In the genomic region with DNA sequence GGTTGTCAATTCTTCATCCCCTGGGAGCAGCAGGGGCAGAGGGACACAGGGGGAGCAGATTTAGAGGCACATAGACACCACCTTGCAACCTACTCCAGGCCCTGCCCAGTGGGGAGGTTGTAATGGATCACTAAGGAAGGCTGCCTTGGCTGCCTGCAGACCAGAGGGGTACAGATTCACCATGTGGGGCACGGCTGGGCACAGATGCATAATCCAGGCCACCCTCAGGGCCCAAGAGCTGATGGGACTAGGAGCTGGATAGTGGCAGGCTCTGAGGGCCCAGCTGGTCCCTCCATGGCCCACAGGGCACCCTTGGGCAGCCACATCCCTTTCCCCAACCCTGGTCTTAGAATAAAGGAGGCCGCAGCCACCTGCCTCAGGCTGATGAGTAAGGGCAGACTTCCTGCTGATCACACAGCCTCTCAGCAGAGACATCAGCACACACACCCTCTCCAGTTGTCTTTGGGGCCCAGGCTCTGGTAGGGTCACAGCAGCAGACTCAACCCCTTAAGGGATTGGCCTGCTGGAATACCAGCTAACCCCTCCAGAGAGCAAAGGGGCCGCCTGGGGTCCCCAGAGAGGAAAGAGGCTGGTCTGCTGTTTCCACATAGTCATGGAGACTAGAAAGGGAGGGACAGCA, we compare ENCODE assay signal across 1 cellular context.
TF ChIP-seq lines count a peak whose summit lies in the region.

No MANE protein-coding gene starts in this region.

TF ChIP-seq in SK-N-SH treated with all-trans-retinoic acid at 6 μM for 48 hours, 23 proteins besides CTCF, POLR2A, EP300 and RAD21 (continued from another document):
- TF ChIP-seq, protein P1, sequence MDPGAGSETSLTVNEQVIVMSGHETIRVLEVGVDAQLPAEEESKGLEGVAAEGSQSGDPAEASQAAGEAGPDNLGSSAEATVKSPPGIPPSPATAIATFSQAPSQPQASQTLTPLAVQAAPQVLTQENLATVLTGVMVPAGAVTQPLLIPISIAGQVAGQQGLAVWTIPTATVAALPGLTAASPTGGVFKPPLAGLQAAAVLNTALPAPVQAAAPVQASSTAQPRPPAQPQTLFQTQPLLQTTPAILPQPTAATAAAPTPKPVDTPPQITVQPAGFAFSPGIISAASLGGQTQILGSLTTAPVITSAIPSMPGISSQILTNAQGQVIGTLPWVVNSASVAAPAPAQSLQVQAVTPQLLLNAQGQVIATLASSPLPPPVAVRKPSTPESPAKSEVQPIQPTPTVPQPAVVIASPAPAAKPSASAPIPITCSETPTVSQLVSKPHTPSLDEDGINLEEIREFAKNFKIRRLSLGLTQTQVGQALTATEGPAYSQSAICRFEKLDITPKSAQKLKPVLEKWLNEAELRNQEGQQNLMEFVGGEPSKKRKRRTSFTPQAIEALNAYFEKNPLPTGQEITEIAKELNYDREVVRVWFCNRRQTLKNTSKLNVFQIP (CRISPR knock-in tag; IDR thresholded peaks at IDR 0.05; ENCODE audit: borderline replicate concordance, low read depth): no peak
- TF ChIP-seq ZC3H10 (CRISPR knock-in tag; IDR thresholded peaks at IDR 0.05): no peak
- no peak for TF ChIP-seq TOX (CRISPR knock-in tag; IDR thresholded peaks at IDR 0.05; ENCODE audit: borderline replicate concordance)
- no peak for TF ChIP-seq CSDC2 (CRISPR knock-in tag; IDR thresholded peaks at IDR 0.05)
- TF ChIP-seq, protein P2, sequence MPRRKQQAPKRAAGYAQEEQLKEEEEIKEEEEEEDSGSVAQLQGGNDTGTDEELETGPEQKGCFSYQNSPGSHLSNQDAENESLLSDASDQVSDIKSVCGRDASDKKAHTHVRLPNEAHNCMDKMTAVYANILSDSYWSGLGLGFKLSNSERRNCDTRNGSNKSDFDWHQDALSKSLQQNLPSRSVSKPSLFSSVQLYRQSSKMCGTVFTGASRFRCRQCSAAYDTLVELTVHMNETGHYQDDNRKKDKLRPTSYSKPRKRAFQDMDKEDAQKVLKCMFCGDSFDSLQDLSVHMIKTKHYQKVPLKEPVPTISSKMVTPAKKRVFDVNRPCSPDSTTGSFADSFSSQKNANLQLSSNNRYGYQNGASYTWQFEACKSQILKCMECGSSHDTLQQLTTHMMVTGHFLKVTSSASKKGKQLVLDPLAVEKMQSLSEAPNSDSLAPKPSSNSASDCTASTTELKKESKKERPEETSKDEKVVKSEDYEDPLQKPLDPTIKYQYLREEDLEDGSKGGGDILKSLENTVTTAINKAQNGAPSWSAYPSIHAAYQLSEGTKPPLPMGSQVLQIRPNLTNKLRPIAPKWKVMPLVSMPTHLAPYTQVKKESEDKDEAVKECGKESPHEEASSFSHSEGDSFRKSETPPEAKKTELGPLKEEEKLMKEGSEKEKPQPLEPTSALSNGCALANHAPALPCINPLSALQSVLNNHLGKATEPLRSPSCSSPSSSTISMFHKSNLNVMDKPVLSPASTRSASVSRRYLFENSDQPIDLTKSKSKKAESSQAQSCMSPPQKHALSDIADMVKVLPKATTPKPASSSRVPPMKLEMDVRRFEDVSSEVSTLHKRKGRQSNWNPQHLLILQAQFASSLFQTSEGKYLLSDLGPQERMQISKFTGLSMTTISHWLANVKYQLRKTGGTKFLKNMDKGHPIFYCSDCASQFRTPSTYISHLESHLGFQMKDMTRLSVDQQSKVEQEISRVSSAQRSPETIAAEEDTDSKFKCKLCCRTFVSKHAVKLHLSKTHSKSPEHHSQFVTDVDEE (CRISPR knock-in tag; IDR thresholded peaks at IDR 0.05): no peak
- TF ChIP-seq ZNF8 (CRISPR knock-in tag; IDR thresholded peaks at IDR 0.05): no peak
- no peak for TF ChIP-seq BACH2 (CRISPR knock-in tag; IDR thresholded peaks at IDR 0.05; ENCODE audit: borderline replicate concordance)
- no peak for TF ChIP-seq ZNF565 (CRISPR knock-in tag; conservative IDR thresholded peaks at IDR 0.05; ENCODE audit: low read depth)
- no peak for TF ChIP-seq ISL1 (CRISPR knock-in tag; IDR thresholded peaks at IDR 0.05)
- no peak for TF ChIP-seq ZFP30 (CRISPR knock-in tag; IDR thresholded peaks at IDR 0.05)
- TF ChIP-seq SNAI2 (CRISPR knock-in tag; IDR thresholded peaks at IDR 0.05): no peak
- TF ChIP-seq, protein P3, sequence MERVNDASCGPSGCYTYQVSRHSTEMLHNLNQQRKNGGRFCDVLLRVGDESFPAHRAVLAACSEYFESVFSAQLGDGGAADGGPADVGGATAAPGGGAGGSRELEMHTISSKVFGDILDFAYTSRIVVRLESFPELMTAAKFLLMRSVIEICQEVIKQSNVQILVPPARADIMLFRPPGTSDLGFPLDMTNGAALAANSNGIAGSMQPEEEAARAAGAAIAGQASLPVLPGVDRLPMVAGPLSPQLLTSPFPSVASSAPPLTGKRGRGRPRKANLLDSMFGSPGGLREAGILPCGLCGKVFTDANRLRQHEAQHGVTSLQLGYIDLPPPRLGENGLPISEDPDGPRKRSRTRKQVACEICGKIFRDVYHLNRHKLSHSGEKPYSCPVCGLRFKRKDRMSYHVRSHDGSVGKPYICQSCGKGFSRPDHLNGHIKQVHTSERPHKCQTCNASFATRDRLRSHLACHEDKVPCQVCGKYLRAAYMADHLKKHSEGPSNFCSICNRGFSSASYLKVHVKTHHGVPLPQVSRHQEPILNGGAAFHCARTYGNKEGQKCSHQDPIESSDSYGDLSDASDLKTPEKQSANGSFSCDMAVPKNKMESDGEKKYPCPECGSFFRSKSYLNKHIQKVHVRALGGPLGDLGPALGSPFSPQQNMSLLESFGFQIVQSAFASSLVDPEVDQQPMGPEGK (CRISPR knock-in tag; IDR thresholded peaks at IDR 0.05; ENCODE audit: borderline replicate concordance): no peak
- TF ChIP-seq TCF4 (CRISPR knock-in tag; IDR thresholded peaks at IDR 0.05; ENCODE audit: borderline replicate concordance): no peak
- no peak for TF ChIP-seq ARNTL (CRISPR knock-in tag; IDR thresholded peaks at IDR 0.05; ENCODE audit: borderline replicate concordance, low read depth)
